ENCODE assay signal across 8 cellular contexts in genomic region chr1:200510228-200510623, GRCh38.
DNase-seq lines count a peak whose midpoint lies in the region; ATAC-seq, FAIRE-seq and TF ChIP-seq lines count a peak whose summit lies in the region.

No MANE protein-coding gene starts in this region.

- H3K27me3 Mint-ChIP-seq in chondrocyte (ENCODE audit: low read depth) = peaks cover 37% of the 10 kb centered on the region

- ATAC-seq in GM18861 (IDR thresholded peaks at IDR 0.05; ENCODE audit: unreplicated experiment) (peak; percentile 89), HG03175 (IDR thresholded peaks at IDR 0.05; ENCODE audit: unreplicated experiment) (peak; percentile 88), HepG2 (peak; percentile 98)

- no peak overlapping the region for H3K27ac ChIP-seq in HepG2 (ENCODE audit: extremely low read length, insufficient read depth, low read length)

- no peak for TF ChIP-seq EP300 in HepG2 (IDR thresholded peaks at IDR 0.05; ENCODE audit: low read depth in 2 of 2, low read length in 2 of 2)
- no peak for TF ChIP-seq EP300 in HepG2 (CRISPR knock-in tag; IDR thresholded peaks at IDR 0.05; ENCODE audit: borderline replicate concordance)

- H3K36me3 ChIP-seq in HepG2 (replicated peaks in 1 of 2; ENCODE audit: control insufficient read depth in 1 of 2, insufficient read depth in 2 of 2, low read length in 2 of 2) = no peaks in the 10 kb centered on the region

- CTCF ChIA-PET in HepG2 (lab: Yijun Ruan, JAX; ENCODE audit: low intra/inter-chr PET ratio, low total read pairs) = interaction anchor here (1.4 to 2.6 kb wide), 4 partner anchors 230 to 825 kb away, joined by 8 to 15 read pairs (median 10); no protein-coding TSS in a partner anchor

- no peaks in the 10 kb centered on the region for H3K9me3 Mint-ChIP-seq in chondrocyte (ENCODE audit: low read depth)

- H3K4me3 Mint-ChIP-seq in chondrocyte (ENCODE audit: unreplicated experiment) = no peak overlapping the region

- no peak overlapping the region for H3K9ac ChIP-seq in HepG2 (ENCODE audit: insufficient read depth, low read depth, low read length)

- POLR2A ChIA-PET in HepG2 (lab: Yijun Ruan, JAX) = no interaction called here

- no peak for TF ChIP-seq POLR2A in HepG2 (IDR thresholded peaks at IDR 0.05; ENCODE audit: insufficient read depth in 1 of 2, low read depth in 2 of 2, low read length in 2 of 2)

- no peaks in the 10 kb centered on the region for H4K20me1 ChIP-seq in HepG2 (ENCODE audit: insufficient read depth, low read length)

- FAIRE-seq in HepG2 (lab: Jason Lieb, UNC) = peak; percentile 96

- peak; percentile 74 for TF ChIP-seq RAD21 in HepG2 (CRISPR knock-in tag; IDR thresholded peaks at IDR 0.05)

- WGBS in HepG2 (ENCODE audit: low lambda C conversion rate) = 12% methylated on average over 4 of the region's 4 CpGs

- H3K4me1 Mint-ChIP-seq in chondrocyte (ENCODE audit: low read depth) = peaks cover 12% of the 10 kb centered on the region

- H3K4me3 ChIP-seq in AG09309 (ENCODE audit: control insufficient read depth, low read depth, low read length) (no peak overlapping the region), HepG2 (replicated peaks in 1 of 3; ENCODE audit: insufficient read depth in 1 of 3, low read depth in 2 of 3, low read length in 3 of 3) (no peak overlapping the region)

- in situ Hi-C loops in HepG2 (cut with HindIII; ENCODE audit: extremely low pct_ligation_motif_present, low pct_unique_long_range_greater_than_20kb) = loop anchor here (10.0 kb wide), 2 partner anchors 375 to 825 kb away; no protein-coding TSS in a partner anchor

- H3K27me3 ChIP-seq in HepG2 (ENCODE audit: control insufficient read depth in 1 of 2, insufficient read depth in 2 of 2, low read length in 2 of 2) = peaks cover 0 to 10% of the 10 kb centered on the region in 2 experiments; a peak in 3 of 5 replicates

- H3K4me2 ChIP-seq in HepG2 (ENCODE audit: low read depth, low read length) = no peak overlapping the region

- intact Hi-C loops in HepG2 (cut with micrococcal nuclease; ENCODE audit: unreplicated experiment) = loop anchor here (1.0 kb wide), 3 partner anchors 231 to 556 kb away; no protein-coding TSS in a partner anchor

- DNase-seq in AG09309 (ENCODE audit: low read depth) = peak; percentile 53
- DNase-seq in NCI-H226 = peak; percentile 59
- DNase-seq in activated CD4-positive, alpha-beta T cell treated with anti-CD3 and anti-CD28 coated beads for 1 hour = peak; percentile 31
- no peak for DNase-seq in chondrocyte (ENCODE audit: low spot score)
- DNase-seq in HepG2 (ENCODE audit: low spot score) = peak; percentile 78
- peak in 2 of 3 experiments; percentile 27 to 50 for DNase-seq in stimulated activated CD4-positive, alpha-beta T cell treated with anti-CD3 and anti-CD28 coated beads, TNF-alpha, amount 100 ng/mL, for 4 hours (ENCODE audit: low read depth in 3 of 3)

- H2AFZ ChIP-seq in HepG2 (ENCODE audit: low read length) = no peak overlapping the region

- BruUV-seq in HepG2 (replicated peaks; lab: Mats Ljungman, UMichigan) = no TSS peak

- TF ChIP-seq CTCF in AG09309 (IDR thresholded peaks at IDR 0.05; ENCODE audit: control insufficient read depth, insufficient read depth, low read depth, low read length, missing control alignments) (peak; percentile 87), chondrocyte (IDR thresholded peaks at IDR 0.05) (peak; percentile 99), HepG2 (CRISPR knock-in tag; IDR thresholded peaks at IDR 0.05) (peak; percentile 88)

- no peaks in the 10 kb centered on the region for H3K79me2 ChIP-seq in HepG2 (ENCODE audit: insufficient read depth, low read length)

- H3K36me3 Mint-ChIP-seq in chondrocyte (ENCODE audit: low read depth) = no peaks in the 10 kb centered on the region

- H3K27ac Mint-ChIP-seq in chondrocyte (ENCODE audit: unreplicated experiment) = no peak overlapping the region

- no peaks in the 10 kb centered on the region for H3K9me3 ChIP-seq in HepG2 (ENCODE audit: low read length)

- H3K4me1 ChIP-seq in HepG2 (ENCODE audit: insufficient read depth, low read length) = peaks cover 11% of the 10 kb centered on the region; the same call in 1 of the 2 replicates

TF ChIP-seq in HepG2, 621 proteins besides CTCF, POLR2A, EP300 and RAD21:
- no peak for TF ChIP-seq NR3C1 (CRISPR knock-in tag; IDR thresholded peaks at IDR 0.05)
- TF ChIP-seq ZBTB3 (CRISPR knock-in tag; IDR thresholded peaks at IDR 0.05; ENCODE audit: borderline replicate concordance, low read depth) = no peak
- no peak for TF ChIP-seq E2F2 (CRISPR knock-in tag; IDR thresholded peaks at IDR 0.05; ENCODE audit: borderline replicate concordance)
- TF ChIP-seq MTA1 (CRISPR knock-in tag; IDR thresholded peaks at IDR 0.05; ENCODE audit: borderline replicate concordance) = no peak
- no peak for TF ChIP-seq SMYD3 (CRISPR knock-in tag; IDR thresholded peaks at IDR 0.05)
- TF ChIP-seq CEBPB (IDR thresholded peaks at IDR 0.05; ENCODE audit: borderline replicate concordance, low read depth, low read length) = peak; percentile 38; the same call in 1 of the 2 replicates
- TF ChIP-seq ZNF574 (CRISPR knock-in tag; IDR thresholded peaks at IDR 0.05) = no peak
- TF ChIP-seq RFXAP (CRISPR knock-in tag; IDR thresholded peaks at IDR 0.05; ENCODE audit: borderline replicate concordance) = no peak
- TF ChIP-seq ZFAT (CRISPR knock-in tag; conservative IDR thresholded peaks at IDR 0.05) = no peak
- TF ChIP-seq MLXIP (CRISPR knock-in tag; IDR thresholded peaks at IDR 0.05; ENCODE audit: borderline replicate concordance) = no peak
- no peak for TF ChIP-seq MBNL3 (CRISPR knock-in tag; conservative IDR thresholded peaks at IDR 0.05)
- no peak for TF ChIP-seq HOXA7 (CRISPR knock-in tag; IDR thresholded peaks at IDR 0.05)
- no peak for TF ChIP-seq JUN (CRISPR knock-in tag; IDR thresholded peaks at IDR 0.05)
- peak; percentile 98 for TF ChIP-seq STAG1 (CRISPR knock-in tag; IDR thresholded peaks at IDR 0.05)
- no peak for TF ChIP-seq ZNF749 (CRISPR knock-in tag; IDR thresholded peaks at IDR 0.05; ENCODE audit: borderline replicate concordance)
- TF ChIP-seq SP140L (CRISPR knock-in tag; IDR thresholded peaks at IDR 0.05; ENCODE audit: borderline replicate concordance) = no peak
- TF ChIP-seq SMC3 (IDR thresholded peaks at IDR 0.05; ENCODE audit: low read length) = peak; percentile 86
- TF ChIP-seq ZNF576 (CRISPR knock-in tag; IDR thresholded peaks at IDR 0.05) = no peak
- TF ChIP-seq MAFG (CRISPR knock-in tag; IDR thresholded peaks at IDR 0.05) = no peak
